Comparison of ENCODE assay signal across 8 cellular contexts in genomic region chr6:28081486-28081751, GRCh38. TPM values are rescaled to one million over a fixed set of nuclear protein-coding genes. Genes with fewer than 3 reads are reported as not detected.
DNase-seq lines count a peak whose midpoint lies in the region; ATAC-seq and TF ChIP-seq lines count a peak whose summit lies in the region.

No MANE protein-coding gene starts in this region.

- no peaks in the 10 kb centered on the region for H3K27me3 ChIP-seq in CD4-positive, CD25-positive, alpha-beta regulatory T cell (ENCODE audit: control insufficient read depth, insufficient read depth, low read length)
- H3K27me3 ChIP-seq in gastrocnemius medialis: no peaks in the 10 kb centered on the region

- H3K4me1 Mint-ChIP-seq in CD4-positive, CD25-positive, alpha-beta regulatory T cell: peaks cover 9 to 25% (median 16%) of the 10 kb centered on the region in 4 donors
- H3K4me1 Mint-ChIP-seq in glutamatergic neuron (ENCODE audit: low read depth, unreplicated experiment): peaks cover 9% of the 10 kb centered on the region

- peak overlapping the region; percentile 86 for H3K27ac ChIP-seq in CD4-positive, CD25-positive, alpha-beta regulatory T cell (ENCODE audit: insufficient read depth, low read length, poor library complexity, severe bottlenecking)
- H3K27ac ChIP-seq in gastrocnemius medialis: peak overlapping the region; percentile 84 to 90 (median 87)

- no peaks in the 10 kb centered on the region for H3K9me3 ChIP-seq in CD4-positive, CD25-positive, alpha-beta regulatory T cell (ENCODE audit: control insufficient read depth in 2 of 2, low read length in 2 of 2)
- no peaks in the 10 kb centered on the region for H3K9me3 ChIP-seq in gastrocnemius medialis

- peaks cover 6% of the 10 kb centered on the region for H3K36me3 Mint-ChIP-seq in CD4-positive, CD25-positive, alpha-beta regulatory T cell
- no peaks in the 10 kb centered on the region for H3K36me3 Mint-ChIP-seq in glutamatergic neuron (ENCODE audit: unreplicated experiment)

- TF ChIP-seq POLR2A in gastrocnemius medialis (IDR thresholded peaks at IDR 0.05): no peak

- peaks cover 0 to 4% (median 0%) of the 10 kb centered on the region in 7 donors for H3K9me3 Mint-ChIP-seq in CD4-positive, CD25-positive, alpha-beta regulatory T cell
- H3K9me3 Mint-ChIP-seq in glutamatergic neuron (ENCODE audit: unreplicated experiment): peaks cover 7% of the 10 kb centered on the region

- in situ Hi-C loops in gastrocnemius medialis (cut with MboI; ENCODE audit: low sequenced_read_pairs in 4 of 4): loop anchor here in 1 of 4 donors (10.0 kb wide), 1 partner anchor 53 kb away; no protein-coding TSS in a partner anchor

- TF ChIP-seq CTCF in glutamatergic neuron (IDR thresholded peaks at IDR 0.05; ENCODE audit: partially characterized antibody, unreplicated experiment) (no peak), gastrocnemius medialis (IDR thresholded peaks at IDR 0.05 in 4 of 5, conservative IDR thresholded peaks at IDR 0.05 in 1 of 5) (no peak)

- peak overlapping the region; percentile 93 to 99 (median 98) for H3K27ac Mint-ChIP-seq in CD4-positive, CD25-positive, alpha-beta regulatory T cell
- H3K27ac Mint-ChIP-seq in glutamatergic neuron (ENCODE audit: unreplicated experiment): peak overlapping the region; percentile 91

- peak overlapping the region; percentile 96 to 99 (median 98) for H3K4me3 Mint-ChIP-seq in CD4-positive, CD25-positive, alpha-beta regulatory T cell
- H3K4me3 Mint-ChIP-seq in glutamatergic neuron (ENCODE audit: unreplicated experiment): peak overlapping the region; percentile 95

- H3K4me1 ChIP-seq in CD4-positive, CD25-positive, alpha-beta regulatory T cell (ENCODE audit: control insufficient read depth, insufficient read depth, low read length, poor library complexity, severe bottlenecking): peaks cover 15% of the 10 kb centered on the region
- H3K4me1 ChIP-seq in gastrocnemius medialis: peaks cover 10 to 11% of the 10 kb centered on the region in 2 donors

- DNase-seq in CD4-positive, CD25-positive, alpha-beta regulatory T cell: peak; percentile 25 to 42 (median 39)
- peak; percentile 30 for DNase-seq in activated CD4-positive, alpha-beta T cell treated with anti-CD3 and anti-CD28 coated beads, Interleukin-2, amount 50 U/mL, for 1 hour
- DNase-seq in glutamatergic neuron (no peak), gastrocnemius medialis (no peak), NCI-H1417 (lab: John Stamatoyannopoulos, UW) (no peak), COR-L47 (lab: John Stamatoyannopoulos, UW) (no peak)

- peak overlapping the region; percentile 88 for H3K4me3 ChIP-seq in CD4-positive, CD25-positive, alpha-beta regulatory T cell (ENCODE audit: low read depth, low read length)
- peak overlapping the region; percentile 72 to 92 (median 85) for H3K4me3 ChIP-seq in gastrocnemius medialis

- intact Hi-C loops in gastrocnemius medialis (cut with DNase I; ENCODE audit: low total_unique reads): loop anchor here (1.0 to 10.0 kb wide), 5 partner anchors 23 to 609 kb away; partner anchors contain the start of gene ZNF184

- no peaks in the 10 kb centered on the region for H3K36me3 ChIP-seq in CD4-positive, CD25-positive, alpha-beta regulatory T cell (ENCODE audit: control insufficient read depth, insufficient read depth, low read length)
- H3K36me3 ChIP-seq in gastrocnemius medialis: no peaks in the 10 kb centered on the region

- H3K27me3 Mint-ChIP-seq in CD4-positive, CD25-positive, alpha-beta regulatory T cell: peaks cover 16% of the 10 kb centered on the region
- peaks cover 10% of the 10 kb centered on the region for H3K27me3 Mint-ChIP-seq in glutamatergic neuron (ENCODE audit: unreplicated experiment)

- ATAC-seq in CD4-positive, CD25-positive, alpha-beta regulatory T cell (ENCODE audit: low read depth in 2 of 2): peak in 1 of 2 donors; percentile 26
- ATAC-seq in GM19395 (IDR thresholded peaks at IDR 0.05; ENCODE audit: unreplicated experiment) (peak; percentile 47), HG03469 (IDR thresholded peaks at IDR 0.05; ENCODE audit: unreplicated experiment) (peak; percentile 48), gastrocnemius medialis (no peak)

RNA-seq across cellular contexts. Expression of gene ZNF165, which starts 1.1 kb away (rescaled TPM):
- 4.3 TPM for total RNA-seq in CD4-positive, CD25-positive, alpha-beta regulatory T cell
- under 1 TPM in 3 of 4 donors, not detected in 1; 0.24 to 0.57 (median 0.40) TPM for polyA plus RNA-seq in CD4-positive, CD25-positive, alpha-beta regulatory T cell
- total RNA-seq in glutamatergic neuron (ENCODE audit: unreplicated experiment) (0.47 TPM), gastrocnemius medialis (under 1 TPM in 2 of 4 donors, not detected in 2; 0.55 to 0.61 TPM)

RNA-seq across cellular contexts. Expression of gene ZSCAN16, which starts 43.0 kb away (rescaled TPM):
- 8.0 TPM for total RNA-seq in CD4-positive, CD25-positive, alpha-beta regulatory T cell
- 10 to 100 TPM; 11.5 to 26.5 (median 14.5) TPM for polyA plus RNA-seq in CD4-positive, CD25-positive, alpha-beta regulatory T cell
- total RNA-seq in glutamatergic neuron (ENCODE audit: unreplicated experiment): 20.0 TPM
- 1 to 10 TPM; 1.8 to 4.2 (median 3.4) TPM for total RNA-seq in gastrocnemius medialis

Comparison
In these comparisons a context has a peak if more than half of its experiments do, and no peak if none do; other contexts are left out.
1. ATAC-seq: peak in GM19395 (single experiment) and HG03469 (single experiment); none in gastrocnemius medialis (0 of 2).
2. DNase-seq: peak in CD4-positive, CD25-positive, alpha-beta regulatory T cell (3 of 3) and activated CD4-positive, alpha-beta T cell treated with anti-CD3 and anti-CD28 coated beads, Interleukin-2, amount 50 U/mL, for 1 hour (single experiment); none in glutamatergic neuron (single experiment), gastrocnemius medialis (0 of 2), NCI-H1417 (0 of 3) and COR-L47 (single experiment).